ENCODE assay signal across 1 cellular context in the genomic region with DNA sequence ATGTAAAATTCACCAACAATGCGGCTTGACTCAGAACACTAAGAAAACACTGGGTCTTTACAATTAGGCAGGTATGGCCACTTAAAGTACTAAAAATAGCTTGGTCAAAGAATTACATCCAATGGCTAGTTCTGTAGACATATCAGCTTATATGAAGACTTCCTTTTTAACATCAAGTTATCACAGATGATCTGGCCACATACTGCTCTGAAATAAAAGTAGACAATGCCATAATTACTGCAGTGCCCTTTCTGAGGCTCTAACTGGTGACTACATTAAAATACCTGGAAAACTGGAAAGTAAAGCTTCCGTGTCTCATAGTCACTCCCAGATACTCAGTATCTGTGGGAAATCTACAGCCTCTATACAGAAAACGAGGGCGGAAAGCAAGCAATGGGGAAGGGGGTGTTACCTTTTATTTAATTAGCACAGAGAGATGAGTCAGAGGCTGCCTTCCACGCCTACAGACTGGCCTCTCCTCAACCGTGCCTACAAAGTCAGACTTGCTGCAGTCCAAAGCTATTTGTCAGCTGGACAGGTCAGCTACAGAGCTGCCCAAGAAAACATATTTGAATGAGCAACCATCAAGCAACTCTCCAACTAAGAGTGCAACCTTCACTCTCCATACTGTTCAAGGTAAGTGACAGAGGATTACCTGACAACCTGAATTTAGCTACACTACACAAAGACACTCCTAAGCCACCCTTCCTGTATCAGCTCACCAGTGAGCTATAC.
TF ChIP-seq lines count a peak whose summit lies in the region.

No MANE protein-coding gene starts in this region.

TF ChIP-seq in HEK293, 187 proteins besides CTCF, POLR2A, EP300 and RAD21 (continued from another document):
- TF ChIP-seq ZNF677 (tag by site-specific recombination; IDR thresholded peaks at IDR 0.05): no peak
- TF ChIP-seq EGR2 (tag by site-specific recombination; IDR thresholded peaks at IDR 0.05; ENCODE audit: low read depth): peak; percentile 83
- no peak for TF ChIP-seq ZNF354C (tag by site-specific recombination; IDR thresholded peaks at IDR 0.05; ENCODE audit: borderline replicate concordance, low read depth)
- 0 out of 2 replicates have a peak, but pooled peaks have one; percentile 42 for TF ChIP-seq ZNF660 (tag by site-specific recombination; IDR thresholded peaks at IDR 0.05)
- no peak for TF ChIP-seq ZNF560 (tag by site-specific recombination; IDR thresholded peaks at IDR 0.05; ENCODE audit: borderline replicate concordance)
- peak; percentile 41; the same call in 1 of the 2 replicates for TF ChIP-seq KLF1 (tag by site-specific recombination; IDR thresholded peaks at IDR 0.05)
- 0 out of 2 replicates have a peak, but pooled peaks have one; percentile 17 for TF ChIP-seq ZNF501 (tag by site-specific recombination; IDR thresholded peaks at IDR 0.05)
- TF ChIP-seq ZFP37 (tag by site-specific recombination; IDR thresholded peaks at IDR 0.05): 0 out of 2 replicates have a peak, but pooled peaks have one; percentile 19
- TF ChIP-seq ZFP41 (tag by site-specific recombination; IDR thresholded peaks at IDR 0.05; ENCODE audit: borderline replicate concordance): no peak
- peak; percentile 49; the same call in 1 of the 2 replicates for TF ChIP-seq ZNF366 (tag by site-specific recombination; conservative IDR thresholded peaks at IDR 0.05)
- 0 out of 2 replicates have a peak, but pooled peaks have one; percentile 19 for TF ChIP-seq KLF8 (tag by site-specific recombination; IDR thresholded peaks at IDR 0.05)
- TF ChIP-seq PRDM1 (tag by site-specific recombination; IDR thresholded peaks at IDR 0.05): peak; percentile 66
- TF ChIP-seq, protein P1, sequence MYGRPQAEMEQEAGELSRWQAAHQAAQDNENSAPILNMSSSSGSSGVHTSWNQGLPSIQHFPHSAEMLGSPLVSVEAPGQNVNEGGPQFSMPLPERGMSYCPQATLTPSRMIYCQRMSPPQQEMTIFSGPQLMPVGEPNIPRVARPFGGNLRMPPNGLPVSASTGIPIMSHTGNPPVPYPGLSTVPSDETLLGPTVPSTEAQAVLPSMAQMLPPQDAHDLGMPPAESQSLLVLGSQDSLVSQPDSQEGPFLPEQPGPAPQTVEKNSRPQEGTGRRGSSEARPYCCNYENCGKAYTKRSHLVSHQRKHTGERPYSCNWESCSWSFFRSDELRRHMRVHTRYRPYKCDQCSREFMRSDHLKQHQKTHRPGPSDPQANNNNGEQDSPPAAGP (tag by site-specific recombination; IDR thresholded peaks at IDR 0.05): peak; percentile 53; the same call in 1 of the 2 replicates
- TF ChIP-seq ZNF274 (IDR thresholded peaks at IDR 0.05; ENCODE audit: low read length): no peak
- no peak for TF ChIP-seq ZNF274 (tag by site-specific recombination; IDR thresholded peaks at IDR 0.05; ENCODE audit: borderline replicate concordance)
- no peak for TF ChIP-seq ZNF530 (tag by site-specific recombination; IDR thresholded peaks at IDR 0.05; ENCODE audit: low read depth)
- TF ChIP-seq IKZF3 (tag by site-specific recombination; IDR thresholded peaks at IDR 0.05): peak; percentile 33; the same call in 1 of the 2 replicates
- peak; percentile 58; the same call in 1 of the 2 replicates for TF ChIP-seq ZEB2 (tag by site-specific recombination; IDR thresholded peaks at IDR 0.05)
- TF ChIP-seq ZNF555 (tag by site-specific recombination; conservative IDR thresholded peaks at IDR 0.05): no peak
- TF ChIP-seq ZFHX2 (tag by site-specific recombination; conservative IDR thresholded peaks at IDR 0.05): peak; percentile 83
TF ChIP-seq in HEK293: peak in this region for 22.
